Comparison of ENCODE assay signal across 8 cellular contexts in the genomic region with DNA sequence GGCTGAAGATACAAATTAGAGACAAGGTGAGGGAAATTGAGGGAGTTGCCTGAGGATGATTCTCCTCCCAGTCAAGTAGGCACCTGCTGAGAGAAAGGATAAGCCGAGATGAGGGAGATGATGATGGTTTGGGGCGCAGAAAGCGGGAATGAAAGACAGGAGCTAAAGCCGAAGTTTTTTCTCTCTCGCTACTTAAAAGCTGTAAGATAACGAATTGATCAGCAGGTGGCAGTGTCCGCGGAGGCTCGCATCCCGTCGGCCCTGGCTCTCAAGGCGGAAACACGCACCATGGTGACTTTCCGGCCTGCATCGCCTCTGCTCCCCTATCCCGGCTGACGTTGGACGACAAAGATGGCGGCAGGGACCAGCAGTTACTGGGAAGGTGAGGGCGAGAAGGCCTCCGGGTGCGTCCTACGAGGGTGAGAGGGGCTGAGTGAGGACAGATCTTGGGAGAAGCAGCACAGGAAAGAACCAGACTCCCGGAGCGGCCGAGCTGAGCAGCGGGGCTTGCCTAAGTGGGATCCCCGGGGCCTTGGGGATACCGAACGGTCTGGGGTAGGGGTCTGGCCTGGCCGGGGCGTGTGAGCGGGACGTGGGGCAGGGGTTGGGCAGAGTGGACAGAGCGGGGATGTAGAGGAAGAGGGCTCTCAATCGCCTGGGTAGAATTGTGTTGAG. TPM values are rescaled to one million over a fixed set of nuclear protein-coding genes. Genes with fewer than 3 reads are reported as not detected.
DNase-seq lines count a peak whose midpoint lies in the region; ATAC-seq and TF ChIP-seq lines count a peak whose summit lies in the region.

TSS of gene GOSR1 (plus strand) at position 326 of the 675 bp plus-strand sequence. CDS start at position 352, 26 bp downstream.

- TF ChIP-seq POLR2A in breast epithelium (IDR thresholded peaks at IDR 0.05): no peak

- H3K36me3 ChIP-seq in breast epithelium: peaks cover 3% of the 10 kb centered on the region
- H3K36me3 ChIP-seq in skeletal muscle tissue (ENCODE audit: control insufficient read depth in 3 of 3, insufficient read depth in 3 of 3, low read length in 3 of 3): peaks cover 9 to 14% (median 9%) of the 10 kb centered on the region in 3 donors

- ATAC-seq in GM18867 (IDR thresholded peaks at IDR 0.05; ENCODE audit: unreplicated experiment) (peak; percentile 95), HG03103 (IDR thresholded peaks at IDR 0.05; ENCODE audit: low read depth, unreplicated experiment) (peak; percentile 94)

- peak within 1 kb of the TSS; percentile 71 for H3K4me3 ChIP-seq in AG04449 (ENCODE audit: low read depth, low read length)
- peak within 1 kb of the TSS; percentile 69 to 96 (median 86) for H3K4me3 ChIP-seq in breast epithelium
- peak within 1 kb of the TSS; percentile 99 for H3K4me3 ChIP-seq in iPS-18c (ENCODE audit: insufficient read depth, low read depth, low read length)
- peak within 1 kb of the TSS; percentile 93 to 99 (median 94) for H3K4me3 ChIP-seq in skeletal muscle tissue (ENCODE audit: low read length in 3 of 3)

- POLR2A ChIA-PET in AG04449 (lab: Yijun Ruan, JAX): interaction anchor here (0.7 to 1.4 kb wide), 3 partner anchors 10 to 123 kb away, joined by 3 to 7 read pairs (median 5); no protein-coding TSS in a partner anchor

- DNase-seq in AG04449 (ENCODE audit: low read depth, low spot score): peak; percentile 74
- DNase-seq in NCI-H2171 treated with DMSO at 0.1 percent for 48 hours (lab: John Stamatoyannopoulos, UW): peak; percentile 95
- DNase-seq in breast epithelium (ENCODE audit: low spot score in 2 of 2): peak; percentile 89 to 95

- CTCF ChIA-PET in AG04449 (lab: Yijun Ruan, JAX): interaction anchor here (0.6 to 4.4 kb wide), 39 partner anchors 9 to 348 kb away, joined by 3 to 44 read pairs (median 5); partner anchors contain the start of gene CRLF3

- peak within 1 kb of the TSS; percentile 96 to 100 (median 97) for H3K9ac ChIP-seq in skeletal muscle tissue (ENCODE audit: low read depth in 1 of 3, low read length in 3 of 3)

- intact Hi-C loops in breast epithelium (cut with DNase I; ENCODE audit: low total_unique reads): no loop called here

- TF ChIP-seq CTCF in AG04449 (IDR thresholded peaks at IDR 0.05; ENCODE audit: insufficient read depth, low read length, missing control alignments) (peak; percentile 82), VCaP (conservative IDR thresholded peaks at IDR 0.05) (peak; percentile 99), breast epithelium (IDR thresholded peaks at IDR 0.05) (peak; percentile 65 to 73 (median 71))

- peak within 1 kb of the TSS; percentile 97 for H3K27ac ChIP-seq in VCaP
- H3K27ac ChIP-seq in breast epithelium: peak within 1 kb of the TSS; percentile 93 to 98
- H3K27ac ChIP-seq in skeletal muscle tissue (ENCODE audit: low read depth, low read length): peak within 1 kb of the TSS; percentile 97

- H3K27me3 ChIP-seq in breast epithelium (no peaks in the 10 kb centered on the region), skeletal muscle tissue (ENCODE audit: control insufficient read depth in 3 of 3, insufficient read depth in 3 of 3, low read length in 3 of 3) (peaks cover 0 to 5% (median 3%) of the 10 kb centered on the region in 3 donors)

- H3K9me3 ChIP-seq in breast epithelium (no peaks in the 10 kb centered on the region), iPS-18c (ENCODE audit: control insufficient read depth, insufficient read depth, low read length) (no peaks in the 10 kb centered on the region), skeletal muscle tissue (ENCODE audit: control insufficient read depth in 3 of 3, low read length in 3 of 3) (no peaks in the 10 kb centered on the region)

- H3K4me1 ChIP-seq in breast epithelium (no peaks in the 10 kb centered on the region), skeletal muscle tissue (ENCODE audit: control insufficient read depth in 3 of 3, insufficient read depth in 3 of 3, low read length in 3 of 3) (peaks cover 6 to 15% (median 7%) of the 10 kb centered on the region in 3 donors)

RNA-seq across cellular contexts. Expression of gene GOSR1, which starts in this region (rescaled TPM):
- total RNA-seq in breast epithelium: 10 to 100 TPM; 32.1 to 70.8 (median 45.8) TPM
- total RNA-seq in skeletal muscle tissue: 24.5 TPM

Comparison
In these comparisons a context has a peak if more than half of its experiments do, and no peak if none do; other contexts are left out.
1. Peak in every context shown above with its lines: DNase-seq, ATAC-seq, H3K4me3 ChIP-seq and H3K27ac ChIP-seq.